27 cellular contexts compared by ENCODE assay signal in the genomic region with DNA sequence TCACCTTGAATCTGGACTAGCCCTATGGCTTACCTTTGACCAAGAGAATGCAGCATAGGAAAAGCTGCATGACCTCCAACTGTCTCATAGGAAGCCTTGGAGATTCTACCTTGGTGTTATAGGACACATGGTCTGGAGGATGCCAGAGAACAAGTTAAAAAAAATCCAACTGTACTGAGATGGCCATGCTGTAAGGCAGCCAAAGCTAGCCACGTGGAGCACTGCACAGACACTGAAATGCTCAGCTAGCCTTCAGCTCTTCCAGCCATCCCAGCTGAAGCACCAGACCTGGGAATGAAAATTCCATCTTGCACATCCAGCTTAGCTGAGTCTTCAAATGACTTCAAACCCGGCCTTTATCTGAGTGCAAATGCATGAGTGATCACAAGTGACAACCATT.
"Had no signal": no experiment of that assay in that cellular context is flagged by ENCODE, and none has a peak within 500 bp of the region (broad histone marks: within the 10 kb centered on the region; RNA-seq: fewer than 3 reads in every experiment).

No MANE protein-coding gene starts in this region.

- H3K27ac Mint-ChIP-seq: effector memory CD8-positive, alpha-beta T cell; mesothelial cell of epicardium; naive B cell; natural killer cell treated with Interleukin-12 subunit alpha and Interleukin-12 subunit beta and Interleukin-15 and Interleukin-18, amount 100 ng/mL, for 72 hours; stimulated activated memory B cell treated with anti-CD40 and anti-IgM and Interleukin-4, amounts not matched to agents 10 μg/mL and 1 μg/mL and 100 μg/mL, for 72 hours had no signal

- DNase-seq: dermis blood vessel endothelial cell; effector memory CD8-positive, alpha-beta T cell; erythroblast; heart left ventricle; kidney; mesenchymal stem cell; mucosa of descending colon; naive B cell; nucleus accumbens; ovary; psoas muscle; right cardiac atrium; spleen; stimulated activated CD4-positive, alpha-beta T cell treated with anti-CD3 and anti-CD28 coated beads, Interleukin-4, amount 100 ng/mL, for 4 hours; stimulated activated naive CD8-positive, alpha-beta T cell treated with anti-CD3 and anti-CD28 coated beads, Interleukin-15, Interleukin-2, amounts not matched to agents 100 U/mL and 50 U/mL, for 24 hours; substantia nigra; thyroid gland; upper lobe of left lung had no signal

- H3K9me3 ChIP-seq: gastroesophageal sphincter, heart left ventricle, mucosa of descending colon, ovary, psoas muscle, spleen, thyroid gland, upper lobe of left lung had no signal

- ATAC-seq: effector memory CD8-positive, alpha-beta T cell; gastroesophageal sphincter; heart left ventricle; left lobe of liver; mucosa of descending colon; natural killer cell treated with Interleukin-12 subunit alpha and Interleukin-12 subunit beta and Interleukin-15 and Interleukin-18, amount 100 ng/mL, for 72 hours; right cardiac atrium; stimulated activated memory B cell treated with anti-CD40 and anti-IgM and Interleukin-4, amounts not matched to agents 10 μg/mL and 1 μg/mL and 100 μg/mL, for 72 hours; stimulated activated naive CD8-positive, alpha-beta T cell treated with anti-CD3 and anti-CD28 coated beads, Interleukin-15, Interleukin-2, amounts not matched to agents 100 U/mL and 50 U/mL, for 24 hours had no signal

- H3K27me3 ChIP-seq: gastroesophageal sphincter, heart left ventricle, hepatocyte, ovary, thyroid gland, upper lobe of left lung had no signal

- H3K4me2 ChIP-seq: hepatocyte had no signal

- H2AFZ ChIP-seq: hepatocyte had no signal

- H3K36me3 Mint-ChIP-seq: mesothelial cell of epicardium; naive B cell; natural killer cell treated with Interleukin-12 subunit alpha and Interleukin-12 subunit beta and Interleukin-15 and Interleukin-18, amount 100 ng/mL, for 72 hours; stimulated activated memory B cell treated with anti-CD40 and anti-IgM and Interleukin-4, amounts not matched to agents 10 μg/mL and 1 μg/mL and 100 μg/mL, for 72 hours had no signal

- H3K4me3 Mint-ChIP-seq: effector memory CD8-positive, alpha-beta T cell; mesothelial cell of epicardium; naive B cell; natural killer cell treated with Interleukin-12 subunit alpha and Interleukin-12 subunit beta and Interleukin-15 and Interleukin-18, amount 100 ng/mL, for 72 hours; neural crest cell; stimulated activated memory B cell treated with anti-CD40 and anti-IgM and Interleukin-4, amounts not matched to agents 10 μg/mL and 1 μg/mL and 100 μg/mL, for 72 hours had no signal

- H3K27ac ChIP-seq: hepatocyte, ovary, psoas muscle, skin epidermis, thyroid gland, upper lobe of left lung had no signal

- H3K4me1 Mint-ChIP-seq: naive B cell, neural crest cell had no signal

- H3K4me3 ChIP-seq: coronary artery, gastroesophageal sphincter, heart left ventricle, hepatocyte, mucosa of descending colon, ovary, psoas muscle, skin epidermis, spleen, thyroid gland, upper lobe of left lung had no signal

- H3K9me3 Mint-ChIP-seq: effector memory CD8-positive, alpha-beta T cell; mesothelial cell of epicardium; natural killer cell treated with Interleukin-12 subunit alpha and Interleukin-12 subunit beta and Interleukin-15 and Interleukin-18, amount 100 ng/mL, for 72 hours had no signal

- H3K36me3 ChIP-seq: gastroesophageal sphincter, heart left ventricle, ovary, spleen, thyroid gland, upper lobe of left lung had no signal
